ENCODE assay signal across 9 cellular contexts in the genomic region with DNA sequence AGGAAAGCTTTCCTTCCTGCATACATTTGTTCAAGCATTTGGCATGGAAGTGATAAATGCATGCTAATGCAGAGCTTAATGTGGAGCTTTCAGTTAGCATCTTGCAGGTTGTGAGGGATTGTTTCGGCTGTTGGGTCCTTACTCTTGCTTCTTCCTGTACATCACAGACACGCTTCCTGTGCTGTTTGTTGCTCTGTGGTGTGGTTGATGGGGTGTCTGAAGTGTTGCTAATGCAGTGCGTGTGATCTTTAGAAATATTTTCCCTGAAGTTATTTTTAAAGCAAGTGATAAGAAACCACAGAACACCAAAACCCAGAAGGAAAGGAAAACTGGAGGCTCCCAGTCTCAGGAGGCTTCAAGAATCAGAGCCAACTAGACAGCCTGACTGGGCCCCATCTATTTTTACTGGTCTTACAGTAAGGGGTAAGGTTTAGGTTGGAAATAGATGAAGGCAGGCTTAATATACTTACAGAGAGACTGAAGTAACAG.
DNase-seq lines count a peak whose midpoint lies in the region; ATAC-seq and TF ChIP-seq lines count a peak whose summit lies in the region.
"Had no signal": no experiment of that assay in that cellular context is flagged by ENCODE, and none has a peak within 500 bp of the region (broad histone marks: within the 10 kb centered on the region; RNA-seq: fewer than 3 reads in every experiment).

No MANE protein-coding gene starts in this region.

- H3K27me3 ChIP-seq in hepatocyte (no peaks in the 10 kb centered on the region), thymus (ENCODE audit: control insufficient read depth, insufficient read depth) (no peaks in the 10 kb centered on the region)

- ATAC-seq in left cardiac atrium (peak; percentile 25 to 34), Right ventricle myocardium superior (ENCODE audit: poor library complexity) (no peak)

- intact Hi-C loops in left cardiac atrium (cut with DNase I) (no loop called here), Right ventricle myocardium superior (cut with DNase I) (no loop called here), OCI-LY7 (cut with micrococcal nuclease; ENCODE audit: unreplicated experiment) (no loop called here)

- H3K4me2 ChIP-seq in hepatocyte (peak overlapping the region; percentile 49), OCI-LY7 (ENCODE audit: low read length) (no peak overlapping the region)

- CTCF ChIA-PET in RWPE1 (lab: Yijun Ruan, JAX) (no interaction called here), OCI-LY7 (lab: Charles Lee; ENCODE audit: unreplicated experiment) (interaction anchor here (0.6 kb wide), 1 partner anchor 19 kb away, joined by 3 read pairs; no protein-coding TSS in a partner anchor)

- H3K9me3 ChIP-seq in hepatocyte (ENCODE audit: low read depth) (no peaks in the 10 kb centered on the region), thymus (ENCODE audit: control insufficient read depth) (no peaks in the 10 kb centered on the region), OCI-LY7 (ENCODE audit: low read length) (no peaks in the 10 kb centered on the region)

- WGBS in hepatocyte (ENCODE audit: low lambda C conversion rate, missing lambda C conversion rate) = 70% methylated on average over 3 of the region's 3 CpGs
- WGBS in thymus = 3% methylated on average over 3 of the region's 3 CpGs

- DNase-seq in left cardiac atrium (no peak), Right ventricle myocardium superior (no peak), hepatocyte (ENCODE audit: low spot score) (no peak), glomerular visceral epithelial cell (ENCODE audit: extremely low spot score) (no peak), RWPE1 (ENCODE audit: low spot score) (no peak), OCI-LY7 (ENCODE audit: low spot score) (no peak)
- peak; percentile 27 for DNase-seq in activated CD8-positive, alpha-beta memory T cell treated with anti-CD3 and anti-CD28 coated beads, Interleukin-2, amount 50 U/mL, for 4 hours
- DNase-seq: dermis blood vessel endothelial cell had no signal

- H3K4me3 ChIP-seq in hepatocyte (no peak overlapping the region), thymus (ENCODE audit: low read length) (peak overlapping the region; percentile 43), OCI-LY7 (ENCODE audit: low read depth, low read length, poor library complexity, severe bottlenecking) (no peak overlapping the region)

- H3K79me2 ChIP-seq in hepatocyte (no peaks in the 10 kb centered on the region), OCI-LY7 (ENCODE audit: insufficient read depth, low read depth, low read length) (no peaks in the 10 kb centered on the region)

- BruUV-seq in OCI-LY7 (replicated peaks; lab: Mats Ljungman, UMichigan) = no TSS peak

- H2AFZ ChIP-seq in hepatocyte (peak overlapping the region; percentile 11), OCI-LY7 (ENCODE audit: low read length) (no peak overlapping the region)

- H3K9me2 ChIP-seq in hepatocyte (replicated peaks; ENCODE audit: insufficient read depth) (no peaks in the 10 kb centered on the region), OCI-LY7 (ENCODE audit: insufficient read depth, low read length) (no peaks in the 10 kb centered on the region)

- H3K36me3 ChIP-seq in hepatocyte (replicated peaks; ENCODE audit: insufficient read depth, low read depth) (no peaks in the 10 kb centered on the region), thymus (ENCODE audit: control insufficient read depth, insufficient read depth) (no peaks in the 10 kb centered on the region), OCI-LY7 (ENCODE audit: insufficient read depth, low read length) (no peaks in the 10 kb centered on the region)

- H4K20me1 ChIP-seq in hepatocyte (ENCODE audit: insufficient read depth, poor library complexity, severe bottlenecking) (no peaks in the 10 kb centered on the region), OCI-LY7 (ENCODE audit: insufficient read depth, low read length) (no peaks in the 10 kb centered on the region)

- peaks cover 16% of the 10 kb centered on the region for H3K4me1 ChIP-seq in hepatocyte (ENCODE audit: insufficient read depth)
- H3K4me1 ChIP-seq in thymus (ENCODE audit: control insufficient read depth, insufficient read depth, low read length) = peaks cover 40% of the 10 kb centered on the region
- no peaks in the 10 kb centered on the region for H3K4me1 ChIP-seq in OCI-LY7 (ENCODE audit: insufficient read depth, low read length, poor library complexity, severe bottlenecking)

- H3K27ac ChIP-seq in hepatocyte (peak overlapping the region; percentile 20), thymus (ENCODE audit: low read depth) (peak overlapping the region; percentile 92), RWPE1 (no peak overlapping the region), OCI-LY7 (ENCODE audit: low read depth, low read length, poor library complexity, severe bottlenecking) (no peak overlapping the region)

- TF ChIP-seq CTCF in hepatocyte (IDR thresholded peaks at IDR 0.05; ENCODE audit: poor library complexity) (no peak), RWPE1 (conservative IDR thresholded peaks at IDR 0.05; ENCODE audit: low read depth) (no peak), OCI-LY7 (conservative IDR thresholded peaks at IDR 0.05; ENCODE audit: low read length) (no peak)

- POLR2A ChIA-PET in RWPE1 (lab: Yijun Ruan, JAX; ENCODE audit: low non-redundant PET) (no interaction called here), OCI-LY7 (lab: Charles Lee) (no interaction called here)

Comparison
In these comparisons a context has a peak if more than half of its experiments do, and no peak if none do; other contexts are left out.
1. H3K27ac ChIP-seq: peak in hepatocyte (single experiment) and thymus (single experiment); none in RWPE1 (single experiment) and OCI-LY7 (single experiment).